ENCODE assay signal across 1 cellular context in the genomic region with DNA sequence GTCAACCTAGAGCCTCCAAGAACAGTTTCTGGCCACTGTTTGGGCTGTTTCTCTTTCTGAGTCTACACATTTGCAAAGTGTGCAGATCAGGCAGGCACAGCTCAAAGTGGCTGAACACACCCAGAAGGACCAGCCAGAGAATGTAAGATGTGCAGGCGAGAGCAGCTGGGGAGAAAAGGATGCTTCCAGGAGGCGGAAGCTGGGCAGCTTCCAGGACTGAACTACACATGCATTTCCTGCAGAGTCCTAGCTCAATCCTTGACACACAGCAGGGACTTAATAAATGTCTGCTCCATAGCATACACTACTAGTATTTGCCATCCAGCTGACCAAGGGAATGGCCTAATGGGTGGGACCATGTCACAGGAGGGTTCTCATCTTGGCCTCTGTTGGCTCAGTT.
TF ChIP-seq lines count a peak whose summit lies in the region.

No MANE protein-coding gene starts in this region.

TF ChIP-seq in GM23338, 12 proteins besides CTCF, POLR2A, EP300 and RAD21 (continued from another document):
- TF ChIP-seq, protein P1, sequence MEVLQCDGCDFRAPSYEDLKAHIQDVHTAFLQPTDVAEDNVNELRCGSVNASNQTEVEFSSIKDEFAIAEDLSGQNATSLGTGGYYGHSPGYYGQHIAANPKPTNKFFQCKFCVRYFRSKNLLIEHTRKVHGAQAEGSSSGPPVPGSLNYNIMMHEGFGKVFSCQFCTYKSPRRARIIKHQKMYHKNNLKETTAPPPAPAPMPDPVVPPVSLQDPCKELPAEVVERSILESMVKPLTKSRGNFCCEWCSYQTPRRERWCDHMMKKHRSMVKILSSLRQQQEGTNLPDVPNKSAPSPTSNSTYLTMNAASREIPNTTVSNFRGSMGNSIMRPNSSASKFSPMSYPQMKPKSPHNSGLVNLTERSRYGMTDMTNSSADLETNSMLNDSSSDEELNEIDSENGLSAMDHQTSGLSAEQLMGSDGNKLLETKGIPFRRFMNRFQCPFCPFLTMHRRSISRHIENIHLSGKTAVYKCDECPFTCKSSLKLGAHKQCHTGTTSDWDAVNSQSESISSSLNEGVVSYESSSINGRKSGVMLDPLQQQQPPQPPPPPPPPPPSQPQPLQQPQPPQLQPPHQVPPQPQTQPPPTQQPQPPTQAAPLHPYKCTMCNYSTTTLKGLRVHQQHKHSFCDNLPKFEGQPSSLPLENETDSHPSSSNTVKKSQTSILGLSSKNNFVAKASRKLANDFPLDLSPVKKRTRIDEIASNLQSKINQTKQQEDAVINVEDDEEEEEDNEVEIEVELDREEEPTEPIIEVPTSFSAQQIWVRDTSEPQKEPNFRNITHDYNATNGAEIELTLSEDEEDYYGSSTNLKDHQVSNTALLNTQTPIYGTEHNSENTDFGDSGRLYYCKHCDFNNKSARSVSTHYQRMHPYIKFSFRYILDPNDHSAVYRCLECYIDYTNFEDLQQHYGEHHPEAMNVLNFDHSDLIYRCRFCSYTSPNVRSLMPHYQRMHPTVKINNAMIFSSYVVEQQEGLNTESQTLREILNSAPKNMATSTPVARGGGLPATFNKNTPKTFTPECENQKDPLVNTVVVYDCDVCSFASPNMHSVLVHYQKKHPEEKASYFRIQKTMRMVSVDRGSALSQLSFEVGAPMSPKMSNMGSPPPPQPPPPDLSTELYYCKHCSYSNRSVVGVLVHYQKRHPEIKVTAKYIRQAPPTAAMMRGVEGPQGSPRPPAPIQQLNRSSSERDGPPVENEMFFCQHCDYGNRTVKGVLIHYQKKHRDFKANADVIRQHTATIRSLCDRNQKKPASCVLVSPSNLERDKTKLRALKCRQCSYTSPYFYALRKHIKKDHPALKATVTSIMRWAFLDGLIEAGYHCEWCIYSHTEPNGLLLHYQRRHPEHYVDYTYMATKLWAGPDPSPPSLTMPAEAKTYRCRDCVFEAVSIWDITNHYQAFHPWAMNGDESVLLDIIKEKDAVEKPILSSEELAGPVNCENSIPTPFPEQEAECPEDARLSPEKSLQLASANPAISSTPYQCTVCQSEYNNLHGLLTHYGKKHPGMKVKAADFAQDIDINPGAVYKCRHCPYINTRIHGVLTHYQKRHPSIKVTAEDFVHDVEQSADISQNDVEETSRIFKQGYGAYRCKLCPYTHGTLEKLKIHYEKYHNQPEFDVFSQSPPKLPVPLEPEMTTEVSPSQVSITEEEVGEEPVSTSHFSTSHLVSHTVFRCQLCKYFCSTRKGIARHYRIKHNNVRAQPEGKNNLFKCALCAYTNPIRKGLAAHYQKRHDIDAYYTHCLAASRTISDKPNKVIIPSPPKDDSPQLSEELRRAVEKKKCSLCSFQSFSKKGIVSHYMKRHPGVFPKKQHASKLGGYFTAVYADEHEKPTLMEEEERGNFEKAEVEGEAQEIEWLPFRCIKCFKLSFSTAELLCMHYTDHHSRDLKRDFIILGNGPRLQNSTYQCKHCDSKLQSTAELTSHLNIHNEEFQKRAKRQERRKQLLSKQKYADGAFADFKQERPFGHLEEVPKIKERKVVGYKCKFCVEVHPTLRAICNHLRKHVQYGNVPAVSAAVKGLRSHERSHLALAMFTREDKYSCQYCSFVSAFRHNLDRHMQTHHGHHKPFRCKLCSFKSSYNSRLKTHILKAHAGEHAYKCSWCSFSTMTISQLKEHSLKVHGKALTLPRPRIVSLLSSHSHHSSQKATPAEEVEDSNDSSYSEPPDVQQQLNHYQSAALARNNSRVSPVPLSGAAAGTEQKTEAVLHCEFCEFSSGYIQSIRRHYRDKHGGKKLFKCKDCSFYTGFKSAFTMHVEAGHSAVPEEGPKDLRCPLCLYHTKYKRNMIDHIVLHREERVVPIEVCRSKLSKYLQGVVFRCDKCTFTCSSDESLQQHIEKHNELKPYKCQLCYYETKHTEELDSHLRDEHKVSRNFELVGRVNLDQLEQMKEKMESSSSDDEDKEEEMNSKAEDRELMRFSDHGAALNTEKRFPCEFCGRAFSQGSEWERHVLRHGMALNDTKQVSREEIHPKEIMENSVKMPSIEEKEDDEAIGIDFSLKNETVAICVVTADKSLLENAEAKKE (CRISPR knock-in tag; IDR thresholded peaks at IDR 0.05): no peak
- TF ChIP-seq JUNB (IDR thresholded peaks at IDR 0.05; ENCODE audit: unreplicated experiment): no peak
- TF ChIP-seq EZH2 (IDR thresholded peaks at IDR 0.05; ENCODE audit: low read depth, unreplicated experiment): no peak
